8 cellular contexts compared by ENCODE assay signal in genomic region chr12:108266131-108266530, GRCh38.
"Had no signal": no experiment of that assay in that cellular context is flagged by ENCODE, and none has a peak within 500 bp of the region (broad histone marks: within the 10 kb centered on the region; RNA-seq: fewer than 3 reads in every experiment).

No MANE protein-coding gene starts in this region.

- H3K4me3 ChIP-seq: GM23248 had no signal

- H3K36me3 Mint-ChIP-seq: IgD-negative memory B cell had no signal

- H3K27ac ChIP-seq: GM23248, HL-60 had no signal

- H3K9ac ChIP-seq: GM23248 had no signal

- DNase-seq: GM23248, GOT3, H9, HCEC 1CT, KBM-7 had no signal

- H3K4me3 Mint-ChIP-seq: H9, IgD-negative memory B cell had no signal

- ATAC-seq: HepG2 had no signal

- H3K27ac Mint-ChIP-seq: H9, IgD-negative memory B cell had no signal
